In genomic region chr4:132593717-132594400, GRCh38 we compare ENCODE assay signal across 18 cellular contexts.
A peak's percentile ranks its signal among the peaks of the same experiment; 100 is the strongest.
DNase-seq lines count a peak whose midpoint lies in the region; ATAC-seq, FAIRE-seq and TF ChIP-seq lines count a peak whose summit lies in the region.
"Had no signal": no experiment of that assay in that cellular context is flagged by ENCODE, and none has a peak within 500 bp of the region (broad histone marks: within the 10 kb centered on the region; RNA-seq: fewer than 3 reads in every experiment).

No MANE protein-coding gene starts in this region.

- POLR2A ChIA-PET in endothelial cell of umbilical vein (lab: Charles Lee) = no interaction called here
- POLR2A ChIA-PET in activated CD8-positive, alpha-beta T cell treated with anti-CD3 and anti-CD28 coated beads for 36 hours (lab: Charles Lee) = no interaction called here

- peaks cover 8% of the 10 kb centered on the region for H3K9me3 Mint-ChIP-seq in HFFc6
- H3K9me3 Mint-ChIP-seq in activated CD8-positive, alpha-beta T cell treated with anti-CD3 and anti-CD28 coated beads for 36 hours = no peaks in the 10 kb centered on the region
- H3K9me3 Mint-ChIP-seq in activated T-helper 2 cell treated with anti-CD3 and anti-CD28 coated beads, Interferon-gamma antibody, Interleukin-2, Interleukin-4, amounts not matched to agents 10 μg/mL and 5 μg/mL and 100 μg/mL, durations not matched to agents 14 hours and 24 hours and 36 hours = no peaks in the 10 kb centered on the region

- ATAC-seq in activated CD8-positive, alpha-beta T cell treated with anti-CD3 and anti-CD28 coated beads for 36 hours = no peak

- H3K9me3 ChIP-seq in adipocyte (ENCODE audit: control insufficient read depth, low read length) = no peaks in the 10 kb centered on the region
- no peaks in the 10 kb centered on the region for H3K9me3 ChIP-seq in endothelial cell of umbilical vein (replicated peaks; ENCODE audit: control insufficient read depth, insufficient read depth, low read length)
- peaks cover 0 to 3% of the 10 kb centered on the region in 2 donors for H3K9me3 ChIP-seq in transverse colon
- no peaks in the 10 kb centered on the region for H3K9me3 ChIP-seq in kidney (ENCODE audit: control insufficient read depth in 1 of 2, low read length in 2 of 2)

- in situ Hi-C loops in transverse colon (cut with MboI; ENCODE audit: low pct_ligation_motif_present in 1 of 4, low pct_unique_long_range_greater_than_20kb in 1 of 4, low sequenced_read_pairs in 3 of 4) = no loop called here

- TF ChIP-seq CTCF in HFFc6 (IDR thresholded peaks at IDR 0.05) (no peak), endothelial cell of umbilical vein (IDR thresholded peaks at IDR 0.05; ENCODE audit: extremely low read depth in 1 of 2, insufficient read depth in 1 of 2, low read depth in 1 of 2, low read length in 2 of 2) (no peak), transverse colon (IDR thresholded peaks at IDR 0.05) (no peak), kidney (IDR thresholded peaks at IDR 0.05; ENCODE audit: borderline replicate concordance, extremely low read depth, insufficient read depth) (no peak)
- TF ChIP-seq CTCF in activated CD8-positive, alpha-beta T cell treated with anti-CD3 and anti-CD28 coated beads for 36 hours (IDR thresholded peaks at IDR 0.05) = no peak

- H4K20me1 ChIP-seq in endothelial cell of umbilical vein (replicated peaks; ENCODE audit: control insufficient read depth, extremely low read depth, insufficient read depth, low read length) = no peaks in the 10 kb centered on the region
- H4K20me1 ChIP-seq: BLaER1 treated with 17β-estradiol and CSF1 and Interleukin-3, amounts not matched to agents 10 nM and 100 nM had no signal

- no peaks in the 10 kb centered on the region for H3K4me1 ChIP-seq in adipocyte (ENCODE audit: control insufficient read depth, insufficient read depth, low read length)
- no peaks in the 10 kb centered on the region for H3K4me1 ChIP-seq in endothelial cell of umbilical vein (ENCODE audit: control insufficient read depth, extremely low read depth, insufficient read depth, low read length)
- no peaks in the 10 kb centered on the region for H3K4me1 ChIP-seq in transverse colon
- no peaks in the 10 kb centered on the region for H3K4me1 ChIP-seq in kidney (ENCODE audit: control insufficient read depth in 1 of 2, insufficient read depth in 1 of 2, low read depth in 1 of 2, low read length in 2 of 2)
- H3K4me1 ChIP-seq: BLaER1 treated with 17β-estradiol and CSF1 and Interleukin-3, amounts not matched to agents 10 nM and 100 nM had no signal

- FAIRE-seq in endothelial cell of umbilical vein (lab: Jason Lieb, UNC) (no peak), kidney (lab: Jason Lieb, UNC) (no peak)
- FAIRE-seq: A204.1 had no signal

- CTCF ChIA-PET in endothelial cell of umbilical vein (lab: Charles Lee) = no interaction called here
- CTCF ChIA-PET in activated CD8-positive, alpha-beta T cell treated with anti-CD3 and anti-CD28 coated beads for 36 hours (lab: Charles Lee) = no interaction called here

- H3K4me2 ChIP-seq in endothelial cell of umbilical vein (ENCODE audit: insufficient read depth, low read length) = no peak overlapping the region
- H3K4me2 ChIP-seq: BLaER1 treated with 17β-estradiol and CSF1 and Interleukin-3, amounts not matched to agents 10 nM and 100 nM had no signal

- TF ChIP-seq EP300 in transverse colon (IDR thresholded peaks at IDR 0.05; ENCODE audit: low read depth) = no peak

- no TSS peak for BruUV-seq in endothelial cell of umbilical vein (replicated peaks; lab: Mats Ljungman, UMichigan)

- H3K36me3 ChIP-seq in adipocyte (ENCODE audit: control insufficient read depth, insufficient read depth, low read length, severe bottlenecking) = no peaks in the 10 kb centered on the region
- H3K36me3 ChIP-seq in endothelial cell of umbilical vein (ENCODE audit: control insufficient read depth in 2 of 2, extremely low read depth in 1 of 2, insufficient read depth in 2 of 2, low read length in 2 of 2) = no peaks in the 10 kb centered on the region
- no peaks in the 10 kb centered on the region for H3K36me3 ChIP-seq in transverse colon
- H3K36me3 ChIP-seq in kidney (ENCODE audit: control insufficient read depth in 1 of 2, insufficient read depth in 2 of 2, low read length in 2 of 2) = no peaks in the 10 kb centered on the region
- H3K36me3 ChIP-seq: BLaER1 treated with 17β-estradiol and CSF1 and Interleukin-3, amounts not matched to agents 10 nM and 100 nM had no signal

- dilution Hi-C loops in endothelial cell of umbilical vein (cut with MboI; ENCODE audit: extremely low pct_ligation_motif_present, low sequenced_read_pairs) = no loop called here

- DNase-seq in A172 (ENCODE audit: low spot score) (peak; percentile 20), HFFc6 (peak; percentile 8), adipocyte (ENCODE audit: low read depth) (peak; percentile 49), endothelial cell of umbilical vein (ENCODE audit: low read depth, low spot score) (no peak), transverse colon (no peak), kidney (no peak)
- no peak for DNase-seq in activated CD8-positive, alpha-beta T cell treated with anti-CD3 and anti-CD28 coated beads for 36 hours
- DNase-seq in activated T-helper 2 cell treated with anti-CD3 and anti-CD28 coated beads, Interferon-gamma antibody, Interleukin-2, Interleukin-4, amounts not matched to agents 10 μg/mL and 5 μg/mL and 100 μg/mL, durations not matched to agents 14 hours and 24 hours and 36 hours (ENCODE audit: low spot score) = no peak
- DNase-seq: CD8-positive, alpha-beta memory T cell; MM.1S; NCI-H1092 treated with DMSO at 0.1 percent for 48 hours; NCI-H1694; NCI-H2107; NCI-H2227 treated with DMSO at 0.1 percent for 48 hours; NCI-H524 treated with DMSO at 0.1 percent for 48 hours; SIG-M5 had no signal

- H3K9ac ChIP-seq in adipocyte (ENCODE audit: low read length) (no peak overlapping the region), endothelial cell of umbilical vein (replicated peaks; ENCODE audit: extremely low read depth, insufficient read depth, low read length) (no peak overlapping the region), kidney (ENCODE audit: low read length in 2 of 2) (no peak overlapping the region)
- H3K9ac ChIP-seq: BLaER1 treated with 17β-estradiol and CSF1 and Interleukin-3, amounts not matched to agents 10 nM and 100 nM had no signal

- no peaks in the 10 kb centered on the region for H3K36me3 Mint-ChIP-seq in HFFc6 (ENCODE audit: low read depth)
- H3K36me3 Mint-ChIP-seq in activated CD8-positive, alpha-beta T cell treated with anti-CD3 and anti-CD28 coated beads for 36 hours (ENCODE audit: low read depth) = no peaks in the 10 kb centered on the region
- H3K36me3 Mint-ChIP-seq in activated T-helper 2 cell treated with anti-CD3 and anti-CD28 coated beads, Interferon-gamma antibody, Interleukin-2, Interleukin-4, amounts not matched to agents 10 μg/mL and 5 μg/mL and 100 μg/mL, durations not matched to agents 14 hours and 24 hours and 36 hours (ENCODE audit: low read depth) = no peaks in the 10 kb centered on the region
- H3K36me3 Mint-ChIP-seq: CD8-positive, alpha-beta memory T cell had no signal

- H3K9me1 ChIP-seq in endothelial cell of umbilical vein (replicated peaks; ENCODE audit: control insufficient read depth, extremely low read depth, insufficient read depth, low read length) = no peaks in the 10 kb centered on the region

- no peak overlapping the region for H3K4me3 Mint-ChIP-seq in HFFc6
- no peak overlapping the region for H3K4me3 Mint-ChIP-seq in activated CD8-positive, alpha-beta T cell treated with anti-CD3 and anti-CD28 coated beads for 36 hours
- H3K4me3 Mint-ChIP-seq in activated T-helper 2 cell treated with anti-CD3 and anti-CD28 coated beads, Interferon-gamma antibody, Interleukin-2, Interleukin-4, amounts not matched to agents 10 μg/mL and 5 μg/mL and 100 μg/mL, durations not matched to agents 14 hours and 24 hours and 36 hours (ENCODE audit: low read depth) = no peak overlapping the region
- H3K4me3 Mint-ChIP-seq: CD8-positive, alpha-beta memory T cell had no signal

- H3K27me3 Mint-ChIP-seq in HFFc6 (ENCODE audit: insufficient read depth) = no peaks in the 10 kb centered on the region; the same call in 1 of the 2 replicates
- H3K27me3 Mint-ChIP-seq in activated CD8-positive, alpha-beta T cell treated with anti-CD3 and anti-CD28 coated beads for 36 hours = no peaks in the 10 kb centered on the region
- no peaks in the 10 kb centered on the region for H3K27me3 Mint-ChIP-seq in activated T-helper 2 cell treated with anti-CD3 and anti-CD28 coated beads, Interferon-gamma antibody, Interleukin-2, Interleukin-4, amounts not matched to agents 10 μg/mL and 5 μg/mL and 100 μg/mL, durations not matched to agents 14 hours and 24 hours and 36 hours (ENCODE audit: low read depth)
- H3K27me3 Mint-ChIP-seq: CD8-positive, alpha-beta memory T cell had no signal

- no peak overlapping the region for H3K27ac ChIP-seq in endothelial cell of umbilical vein (ENCODE audit: insufficient read depth, low read depth, low read length)
- H3K27ac ChIP-seq in transverse colon = no peak overlapping the region
- H3K27ac ChIP-seq in kidney (ENCODE audit: low read depth in 2 of 2, low read length in 2 of 2) = no peak overlapping the region
- H3K27ac ChIP-seq: BLaER1 treated with 17β-estradiol and CSF1 and Interleukin-3, amounts not matched to agents 10 nM and 100 nM had no signal

- TF ChIP-seq POLR2A in endothelial cell of umbilical vein (IDR thresholded peaks at IDR 0.05; ENCODE audit: low read depth, low read length) (no peak), transverse colon (IDR thresholded peaks at IDR 0.05) (no peak)

- no peaks in the 10 kb centered on the region for H3K27me3 ChIP-seq in adipocyte (replicated peaks; ENCODE audit: control insufficient read depth, insufficient read depth, low read length)
- no peaks in the 10 kb centered on the region for H3K27me3 ChIP-seq in endothelial cell of umbilical vein (ENCODE audit: control insufficient read depth in 2 of 2, insufficient read depth in 2 of 2, low read length in 2 of 2)
- no peaks in the 10 kb centered on the region for H3K27me3 ChIP-seq in transverse colon
- H3K27me3 ChIP-seq: BLaER1 treated with 17β-estradiol and CSF1 and Interleukin-3, amounts not matched to agents 10 nM and 100 nM had no signal

- peaks cover 14% of the 10 kb centered on the region; the same call in 1 of the 2 replicates for H3K4me1 Mint-ChIP-seq in HFFc6 (ENCODE audit: low read depth)
- no peaks in the 10 kb centered on the region for H3K4me1 Mint-ChIP-seq in activated CD8-positive, alpha-beta T cell treated with anti-CD3 and anti-CD28 coated beads for 36 hours (ENCODE audit: low read depth)
- H3K4me1 Mint-ChIP-seq in activated T-helper 2 cell treated with anti-CD3 and anti-CD28 coated beads, Interferon-gamma antibody, Interleukin-2, Interleukin-4, amounts not matched to agents 10 μg/mL and 5 μg/mL and 100 μg/mL, durations not matched to agents 14 hours and 24 hours and 36 hours (ENCODE audit: low read depth) = no peaks in the 10 kb centered on the region
- H3K4me1 Mint-ChIP-seq: CD8-positive, alpha-beta memory T cell had no signal

- peak overlapping the region; percentile 2 for H2AFZ ChIP-seq in endothelial cell of umbilical vein (ENCODE audit: low read depth, low read length)

- H3K4me3 ChIP-seq in adipocyte (ENCODE audit: low read length) (no peak overlapping the region), endothelial cell of umbilical vein (replicated peaks in 1 of 3; ENCODE audit: insufficient read depth in 1 of 3, low read depth in 1 of 3, low read length in 3 of 3) (no peak overlapping the region), transverse colon (no peak overlapping the region), kidney (ENCODE audit: low read length in 2 of 2) (no peak overlapping the region)
- H3K4me3 ChIP-seq: BLaER1 treated with 17β-estradiol and CSF1 and Interleukin-3, amounts not matched to agents 10 nM and 100 nM had no signal

- no peak overlapping the region; the same call in 1 of the 2 replicates for H3K27ac Mint-ChIP-seq in HFFc6
- H3K27ac Mint-ChIP-seq in activated CD8-positive, alpha-beta T cell treated with anti-CD3 and anti-CD28 coated beads for 36 hours = no peak overlapping the region
- no peak overlapping the region for H3K27ac Mint-ChIP-seq in activated T-helper 2 cell treated with anti-CD3 and anti-CD28 coated beads, Interferon-gamma antibody, Interleukin-2, Interleukin-4, amounts not matched to agents 10 μg/mL and 5 μg/mL and 100 μg/mL, durations not matched to agents 14 hours and 24 hours and 36 hours
- H3K27ac Mint-ChIP-seq: CD8-positive, alpha-beta memory T cell had no signal

- 60 to 70% methylated on average over 3 to 4 of the region's 4 CpGs for WGBS in transverse colon (ENCODE audit: low coverage in 1 of 2), 2 donors

- intact Hi-C loops in endothelial cell of umbilical vein (cut with micrococcal nuclease) (no loop called here), transverse colon (cut with DNase I; ENCODE audit: low total_unique reads) (no loop called here), kidney (cut with DNase I) (no loop called here)
- intact Hi-C loops in activated CD8-positive, alpha-beta T cell treated with anti-CD3 and anti-CD28 coated beads for 36 hours (cut with micrococcal nuclease) = no loop called here
- intact Hi-C loops in activated T-helper 2 cell treated with anti-CD3 and anti-CD28 coated beads, Interferon-gamma antibody, Interleukin-2, Interleukin-4, amounts not matched to agents 10 μg/mL and 5 μg/mL and 100 μg/mL, durations not matched to agents 14 hours and 24 hours and 36 hours (cut with micrococcal nuclease) = no loop called here

- no peaks in the 10 kb centered on the region for H3K79me2 ChIP-seq in endothelial cell of umbilical vein (ENCODE audit: control insufficient read depth, insufficient read depth, low read length)

Comparison
In these comparisons a context has a peak if more than half of its experiments do, and no peak if none do; other contexts are left out.
1. DNase-seq: peak in A172 (single experiment), HFFc6 (single experiment) and adipocyte (single experiment); none in endothelial cell of umbilical vein (single experiment), transverse colon (single experiment), kidney (single experiment), activated CD8-positive, alpha-beta T cell treated with anti-CD3 and anti-CD28 coated beads for 36 hours (single experiment) and activated T-helper 2 cell treated with anti-CD3 and anti-CD28 coated beads, Interferon-gamma antibody, Interleukin-2, Interleukin-4, amounts not matched to agents 10 μg/mL and 5 μg/mL and 100 μg/mL, durations not matched to agents 14 hours and 24 hours and 36 hours (single experiment).